Comparison of ENCODE assay signal across 13 cellular contexts in genomic region chr1:23823767-23824166, GRCh38. TPM values are rescaled to one million over a fixed set of nuclear protein-coding genes. Genes with fewer than 3 reads are reported as not detected.
DNase-seq lines count a peak whose midpoint lies in the region; ATAC-seq and TF ChIP-seq lines count a peak whose summit lies in the region.
"Had no signal": no experiment of that assay in that cellular context is flagged by ENCODE, and none has a peak within 500 bp of the region (broad histone marks: within the 10 kb centered on the region; RNA-seq: fewer than 3 reads in every experiment).

No MANE protein-coding gene starts in this region.

- H3K27me3 Mint-ChIP-seq in CD4-positive, CD25-positive, alpha-beta regulatory T cell: peaks cover 5% of the 10 kb centered on the region
- H3K27me3 Mint-ChIP-seq in IgD-negative memory B cell (no peaks in the 10 kb centered on the region), brain (peaks cover 5% of the 10 kb centered on the region), natural killer cell (ENCODE audit: low read depth in 2 of 2) (no peaks in the 10 kb centered on the region)

- intact Hi-C loops in natural killer cell (cut with micrococcal nuclease): no loop called here

- H3K4me3 ChIP-seq in CD4-positive, CD25-positive, alpha-beta regulatory T cell (ENCODE audit: low read depth, low read length): no peak overlapping the region

- H3K27ac ChIP-seq in CD4-positive, CD25-positive, alpha-beta regulatory T cell (ENCODE audit: insufficient read depth, low read length, poor library complexity, severe bottlenecking): peak overlapping the region; percentile 41

- DNase-seq in CD4-positive, CD25-positive, alpha-beta regulatory T cell: no peak
- DNase-seq in natural killer cell: no peak
- DNase-seq in dedifferentiated amniotic fluid mesenchymal stem cell (ENCODE audit: extremely low spot score): no peak
- DNase-seq in DMS153 treated with DMSO at 0.1 percent for 48 hours (lab: John Stamatoyannopoulos, UW; ENCODE audit: unreplicated experiment): no peak
- DNase-seq: activated CD4-positive, CD25-positive, alpha-beta regulatory T cell treated with anti-CD3 and anti-CD28 coated beads, Interleukin-2, amount 50 U/mL, for 72 hours; DMS53; left colon; NCI-H2227 treated with DMSO at 0.1 percent for 48 hours had no signal

- H3K4me1 Mint-ChIP-seq in CD4-positive, CD25-positive, alpha-beta regulatory T cell: peaks cover 9 to 39% (median 32%) of the 10 kb centered on the region in 4 donors
- peaks cover 11 to 20% (median 19%) of the 10 kb centered on the region in 3 donors for H3K4me1 Mint-ChIP-seq in IgD-negative memory B cell
- H3K4me1 Mint-ChIP-seq in brain: peaks cover 27% of the 10 kb centered on the region
- peaks cover 22 to 23% of the 10 kb centered on the region in 2 donors for H3K4me1 Mint-ChIP-seq in natural killer cell

- peaks cover 8% of the 10 kb centered on the region for H3K4me1 ChIP-seq in CD4-positive, CD25-positive, alpha-beta regulatory T cell (ENCODE audit: control insufficient read depth, insufficient read depth, low read length, poor library complexity, severe bottlenecking)

- H3K9me3 ChIP-seq in CD4-positive, CD25-positive, alpha-beta regulatory T cell (ENCODE audit: control insufficient read depth in 2 of 2, low read length in 2 of 2): no peaks in the 10 kb centered on the region
- H3K9me3 ChIP-seq: esophagus muscularis mucosa had no signal

- H3K36me3 ChIP-seq in CD4-positive, CD25-positive, alpha-beta regulatory T cell (ENCODE audit: control insufficient read depth, insufficient read depth, low read length): peaks cover 4% of the 10 kb centered on the region

- H3K36me3 Mint-ChIP-seq in CD4-positive, CD25-positive, alpha-beta regulatory T cell: peaks cover 7% of the 10 kb centered on the region
- H3K36me3 Mint-ChIP-seq in IgD-negative memory B cell (peaks cover 2% of the 10 kb centered on the region), brain (peaks cover 4% of the 10 kb centered on the region), natural killer cell (no peaks in the 10 kb centered on the region)

- H3K27ac Mint-ChIP-seq in CD4-positive, CD25-positive, alpha-beta regulatory T cell: peak overlapping the region; percentile 15 to 97 (median 25)
- H3K27ac Mint-ChIP-seq in IgD-negative memory B cell (peak overlapping the region in 1 of 3 donors; percentile 70), brain (peak overlapping the region in 2 of 5 experiments; percentile 45 to 96), natural killer cell (peak overlapping the region; percentile 91 to 96)

- no peak for ATAC-seq in CD4-positive, CD25-positive, alpha-beta regulatory T cell (ENCODE audit: low read depth in 2 of 2)
- ATAC-seq in natural killer cell (no peak), esophagus mucosa (no peak), GM19452 (IDR thresholded peaks at IDR 0.05; ENCODE audit: unreplicated experiment) (no peak)
- ATAC-seq: left colon had no signal

- no peak for TF ChIP-seq CTCF in brain (conservative IDR thresholded peaks at IDR 0.05)
- TF ChIP-seq CTCF in natural killer cell (IDR thresholded peaks at IDR 0.05): no peak

- H3K4me3 Mint-ChIP-seq in CD4-positive, CD25-positive, alpha-beta regulatory T cell: peak overlapping the region; percentile 94 to 100 (median 96)
- H3K4me3 Mint-ChIP-seq in IgD-negative memory B cell: peak overlapping the region; percentile 34 to 100 (median 86)
- peak overlapping the region; percentile 94 to 99 (median 98) for H3K4me3 Mint-ChIP-seq in brain
- H3K4me3 Mint-ChIP-seq in natural killer cell: peak overlapping the region; percentile 96

- H3K9me3 Mint-ChIP-seq in CD4-positive, CD25-positive, alpha-beta regulatory T cell: no peaks in the 10 kb centered on the region
- H3K9me3 Mint-ChIP-seq in IgD-negative memory B cell: no peaks in the 10 kb centered on the region
- no peaks in the 10 kb centered on the region for H3K9me3 Mint-ChIP-seq in brain
- no peaks in the 10 kb centered on the region for H3K9me3 Mint-ChIP-seq in natural killer cell

- H3K27me3 ChIP-seq in CD4-positive, CD25-positive, alpha-beta regulatory T cell (ENCODE audit: control insufficient read depth, insufficient read depth, low read length): no peaks in the 10 kb centered on the region
- H3K27me3 ChIP-seq: esophagus muscularis mucosa had no signal

RNA-seq across cellular contexts. Expression of gene HMGCL, which starts 1.5 kb away (rescaled TPM):
- total RNA-seq in CD4-positive, CD25-positive, alpha-beta regulatory T cell: 15.7 TPM
- 10 to 100 TPM; 36.3 to 40.5 (median 37.4) TPM for polyA plus RNA-seq in CD4-positive, CD25-positive, alpha-beta regulatory T cell
- polyA plus RNA-seq in IgD-negative memory B cell: 28.3 TPM
- polyA plus RNA-seq in brain (ENCODE audit: insufficient read depth, low read depth, low replicate concordance): 60.1 TPM
- 10 to 100 TPM; 16.8 to 26.9 (median 17.0) TPM for total RNA-seq in natural killer cell
- total RNA-seq in esophagus mucosa: 28.2 TPM

RNA-seq across cellular contexts. Expression of gene GALE, which starts 23.2 kb away (rescaled TPM):
- total RNA-seq in CD4-positive, CD25-positive, alpha-beta regulatory T cell: 7.0 TPM
- 10 to 100 TPM in 1 of 4 donors, 1 to 10 TPM in 3; 8.0 to 10.3 (median 9.8) TPM for polyA plus RNA-seq in CD4-positive, CD25-positive, alpha-beta regulatory T cell
- polyA plus RNA-seq in IgD-negative memory B cell (8.0 TPM), brain (ENCODE audit: insufficient read depth, low read depth, low replicate concordance) (20.7 TPM)
- total RNA-seq in natural killer cell (10 to 100 TPM; 12.8 to 20.3 (median 14.6) TPM), esophagus mucosa (61.6 TPM)

RNA-seq across cellular contexts. Expression of gene LYPLA2, which starts 32.8 kb away (rescaled TPM):
- total RNA-seq in CD4-positive, CD25-positive, alpha-beta regulatory T cell: 50.4 TPM
- polyA plus RNA-seq in CD4-positive, CD25-positive, alpha-beta regulatory T cell: 100 to 1,000 TPM in 2 of 4 donors, 10 to 100 TPM in 2; 84.4 to 111 (median 100) TPM
- 96.5 TPM for polyA plus RNA-seq in IgD-negative memory B cell
- polyA plus RNA-seq in brain (ENCODE audit: insufficient read depth, low read depth, low replicate concordance): 53.3 TPM
- 10 to 100 TPM; 70.6 to 84.5 (median 73.3) TPM for total RNA-seq in natural killer cell
- total RNA-seq in esophagus mucosa: 48.9 TPM

RNA-seq across cellular contexts. Expression of gene FUCA1, which starts 44.3 kb away (rescaled TPM):
- 5.3 TPM for total RNA-seq in CD4-positive, CD25-positive, alpha-beta regulatory T cell
- polyA plus RNA-seq in CD4-positive, CD25-positive, alpha-beta regulatory T cell: 10 to 100 TPM; 10.3 to 22.6 (median 17.0) TPM
- polyA plus RNA-seq in IgD-negative memory B cell: 14.7 TPM
- 15.1 TPM for polyA plus RNA-seq in brain (ENCODE audit: insufficient read depth, low read depth, low replicate concordance)
- 10 to 100 TPM in 2 of 3 donors, 1 to 10 TPM in 1; 6.8 to 12.5 (median 11.9) TPM for total RNA-seq in natural killer cell
- 7.7 TPM for total RNA-seq in esophagus mucosa

RNA-seq across cellular contexts. Expression of gene PITHD1, which starts 45.5 kb away (rescaled TPM):
- 85.8 TPM for total RNA-seq in CD4-positive, CD25-positive, alpha-beta regulatory T cell
- polyA plus RNA-seq in CD4-positive, CD25-positive, alpha-beta regulatory T cell: 10 to 100 TPM; 72.6 to 98.9 (median 78.1) TPM
- polyA plus RNA-seq in IgD-negative memory B cell (73.6 TPM), brain (ENCODE audit: insufficient read depth, low read depth, low replicate concordance) (79.2 TPM)
- total RNA-seq in natural killer cell (10 to 100 TPM; 73.2 to 84.1 (median 77.7) TPM), esophagus mucosa (63.8 TPM)
